In the genomic region with DNA sequence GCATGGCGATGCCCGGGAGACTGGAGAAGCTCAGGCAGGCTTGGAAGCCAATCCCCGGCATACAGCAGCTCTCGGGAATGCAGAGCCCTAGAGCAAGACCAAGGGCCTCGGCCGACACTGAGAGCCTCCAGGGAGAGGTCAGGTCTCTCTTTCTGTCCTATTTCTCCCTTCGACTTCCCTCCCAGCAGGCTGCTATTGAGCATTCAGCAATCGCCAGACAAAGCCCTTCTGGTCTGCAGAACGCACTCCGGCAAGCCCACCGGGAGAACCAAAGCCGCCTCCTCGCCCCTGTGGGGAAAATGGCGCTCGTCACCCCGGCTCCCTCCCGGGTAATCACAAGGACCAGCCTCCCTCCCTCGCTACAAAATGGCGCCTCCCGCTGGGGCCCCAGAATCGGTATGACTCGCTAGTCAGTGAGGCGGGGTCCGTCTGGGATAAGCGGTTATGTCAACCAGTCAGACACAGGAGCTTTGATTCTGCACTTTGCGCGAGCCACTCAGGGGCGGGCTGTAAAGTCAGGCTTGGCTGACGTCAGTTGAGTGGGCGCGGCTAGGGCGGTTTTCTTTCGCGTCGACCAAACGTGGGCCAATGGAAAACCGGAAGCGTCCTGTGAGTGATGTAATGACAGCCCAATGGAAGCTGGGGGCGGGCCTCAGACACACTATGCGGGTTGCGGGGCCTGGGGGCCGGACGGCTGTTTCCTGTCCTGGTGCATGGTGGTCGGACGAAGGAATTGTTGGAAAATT, we compare ENCODE assay signal across 8 cellular contexts. TPM values are rescaled to one million over a fixed set of nuclear protein-coding genes. Genes with fewer than 3 reads are reported as not detected.
DNase-seq lines count a peak whose midpoint lies in the region; ATAC-seq, FAIRE-seq and TF ChIP-seq lines count a peak whose summit lies in the region.

Gene ZNF143, plus strand, starts transcription at position 691 of the 746 bp plus-strand sequence. CDS start 10,297 bp downstream, outside the sequence.

- H4K8ac ChIP-seq in trophoblast cell (ENCODE audit: low read depth, low read length): peak within 1 kb of the TSS; percentile 89

- no peak within 1 kb of the TSS for H3K23ac ChIP-seq in trophoblast cell (ENCODE audit: low read length)

- in situ Hi-C loops in transverse colon (cut with MboI; ENCODE audit: low pct_ligation_motif_present in 1 of 4, low pct_unique_long_range_greater_than_20kb in 1 of 4, low sequenced_read_pairs in 3 of 4): no loop called here

- peak within 1 kb of the TSS; percentile 95 for H3K18ac ChIP-seq in trophoblast cell (ENCODE audit: low read length)

- peak; percentile 77 for DNase-seq in GM12891 (ENCODE audit: insufficient read length, low spot score)
- DNase-seq in NCI-H1436 treated with DMSO at 0.1 percent for 48 hours (lab: John Stamatoyannopoulos, UW): peak; percentile 99
- DNase-seq in T-cell: peak; percentile 98 to 100 (median 100)
- DNase-seq in cardiac septum (ENCODE audit: low spot score): peak; percentile 100
- DNase-seq in trophoblast cell: peak; percentile 100
- DNase-seq in transverse colon: peak; percentile 100

- H3K4me1 ChIP-seq in trophoblast cell (ENCODE audit: control insufficient read depth in 1 of 2, insufficient read depth in 2 of 2, low read length in 2 of 2) (peaks cover 4 to 8% of the 10 kb centered on the region in 2 experiments), transverse colon (peaks cover 11 to 20% (median 15%) of the 10 kb centered on the region in 4 donors)

- H2BK5ac ChIP-seq in trophoblast cell (ENCODE audit: low read depth, low read length, poor library complexity): peak within 1 kb of the TSS; percentile 95

- peak within 1 kb of the TSS; percentile 94 for H3K27ac ChIP-seq in adipose tissue (ENCODE audit: low read depth, low read length)
- H3K27ac ChIP-seq in trophoblast cell (ENCODE audit: low read depth, low read length): peak within 1 kb of the TSS; percentile 96
- peak within 1 kb of the TSS; percentile 98 to 100 (median 100) for H3K27ac ChIP-seq in transverse colon

- peaks cover 12% of the 10 kb centered on the region for H3K79me2 ChIP-seq in trophoblast cell (ENCODE audit: control insufficient read depth, insufficient read depth, low read length, poor library complexity)

- H4K12ac ChIP-seq in trophoblast cell (ENCODE audit: low read depth, low read length): peak within 1 kb of the TSS; percentile 60

- H3K27ac Mint-ChIP-seq in T-cell: peak within 1 kb of the TSS; percentile 99 to 100

- peak within 1 kb of the TSS; percentile 94 for H2AK5ac ChIP-seq in trophoblast cell (ENCODE audit: low read length)

- H3K4me1 Mint-ChIP-seq in T-cell: peaks cover 28 to 39% (median 28%) of the 10 kb centered on the region in 3 donors

- H2BK120ac ChIP-seq in trophoblast cell (ENCODE audit: insufficient read depth, low read length, poor library complexity): peak within 1 kb of the TSS; percentile 74

- ATAC-seq in HG02840 (IDR thresholded peaks at IDR 0.05; ENCODE audit: low FRiP score, unreplicated experiment) (peak; percentile 89), T-cell (replicated peaks in 1 of 4) (peak; percentile 89 to 92 (median 90))

- H3K36me3 Mint-ChIP-seq in T-cell: peaks cover 8% of the 10 kb centered on the region

- peak within 1 kb of the TSS; percentile 98 for H3K9ac ChIP-seq in trophoblast cell (ENCODE audit: low read length)

- 0% methylated on average over 45 of the region's 45 CpGs for WGBS in adipose tissue, 3 donors
- WGBS in trophoblast cell (ENCODE audit: extremely low coverage, insufficient coverage, insufficient read length): no CpG with 5 or more reads among the region's 45 CpGs
- 1% methylated on average over 45 of the region's 45 CpGs; no CpG with 5 or more reads in 1 of the 2 donors for WGBS in transverse colon (ENCODE audit: low coverage in 1 of 2), 2 donors

- peak within 1 kb of the TSS; percentile 97 for H4K91ac ChIP-seq in trophoblast cell (ENCODE audit: low read depth, low read length)

- CTCF ChIA-PET in T-cell (lab: Charles Lee): interaction anchor here in 1 of 2 donors (0.5 to 2.4 kb wide), 8 partner anchors 46 to 996 kb away, joined by 3 to 9 read pairs (median 3); no protein-coding TSS in a partner anchor

- no peaks in the 10 kb centered on the region for H3K27me3 Mint-ChIP-seq in T-cell

- peak within 1 kb of the TSS; percentile 55 for H3K4me2 ChIP-seq in trophoblast cell (ENCODE audit: low read length)

- peak within 1 kb of the TSS; percentile 92 for H3K14ac ChIP-seq in trophoblast cell (ENCODE audit: low read length)

- POLR2A ChIA-PET in T-cell (lab: Charles Lee): interaction anchor here (0.5 to 1.9 kb wide), 18 partner anchors 44 to 1447 kb away, joined by 3 to 6 read pairs (median 3); partner anchors contain the start of genes IPO7 (in 1 of the 2), TMEM9B (in 1 of the 2) and WEE1 (in 1 of the 2)

- no peak within 1 kb of the TSS for H2BK12ac ChIP-seq in trophoblast cell (ENCODE audit: low read length)

- no peaks in the 10 kb centered on the region for H3K9me3 Mint-ChIP-seq in T-cell

- intact Hi-C loops in cardiac septum (cut with DNase I): loop anchor here (2.0 to 5.0 kb wide), 3 partner anchors 146 to 196 kb away; partner anchors contain the start of genes DENND5A and TMEM41B
- intact Hi-C loops in transverse colon (cut with DNase I; ENCODE audit: low total_unique reads): loop anchor here (5.0 kb wide), 1 partner anchor 152 kb away; no protein-coding TSS in a partner anchor

- H3K4me3 ChIP-seq in trophoblast cell (ENCODE audit: low read depth, low read length) (peak within 1 kb of the TSS; percentile 85), transverse colon (peak within 1 kb of the TSS; percentile 52 to 98 (median 80))

- peak in 2 of 5 experiments; percentile 57 to 61 for TF ChIP-seq CTCF in transverse colon (IDR thresholded peaks at IDR 0.05)

- peaks cover 0 to 3% of the 10 kb centered on the region in 2 experiments for H3K36me3 ChIP-seq in trophoblast cell (ENCODE audit: control insufficient read depth in 1 of 2, insufficient read depth in 2 of 2, low read length in 2 of 2)
- H3K36me3 ChIP-seq in transverse colon: no peaks in the 10 kb centered on the region

- peaks cover 20% of the 10 kb centered on the region for H3K79me1 ChIP-seq in trophoblast cell (ENCODE audit: low read length)

- no peaks in the 10 kb centered on the region for H3K9me3 ChIP-seq in trophoblast cell (ENCODE audit: insufficient read depth, low read depth, low read length)
- no peaks in the 10 kb centered on the region for H3K9me3 ChIP-seq in transverse colon

- peak; percentile 84 for TF ChIP-seq POLR2A in GM12891 (IDR thresholded peaks at IDR 0.05; ENCODE audit: low read depth, low read length)
- TF ChIP-seq POLR2A in transverse colon (IDR thresholded peaks at IDR 0.05): peak; percentile 97

- H3K4me3 Mint-ChIP-seq in T-cell: peak within 1 kb of the TSS; percentile 88 to 98 (median 98)

- TF ChIP-seq EP300 in transverse colon (IDR thresholded peaks at IDR 0.05; ENCODE audit: low read depth): no peak

- H3K27me3 ChIP-seq in trophoblast cell (ENCODE audit: insufficient read depth, low read length) (no peaks in the 10 kb centered on the region), transverse colon (no peaks in the 10 kb centered on the region)

- H3K4ac ChIP-seq in trophoblast cell (ENCODE audit: low read depth, low read length): peak within 1 kb of the TSS; percentile 70

- peak within 1 kb of the TSS; percentile 24 for H2AFZ ChIP-seq in trophoblast cell (ENCODE audit: insufficient read depth, low read length, poor library complexity)

- FAIRE-seq in GM12891 (lab: Jason Lieb, UNC): peak; percentile 95

TF ChIP-seq in GM12891, 5 proteins besides CTCF, POLR2A, EP300 and RAD21:
- TF ChIP-seq SPI1 (IDR thresholded peaks at IDR 0.05; ENCODE audit: low read depth, low read length): no peak
- no peak for TF ChIP-seq PAX5 (IDR thresholded peaks at IDR 0.05; ENCODE audit: insufficient read depth, low read length, severe bottlenecking)
- peak; percentile 91 for TF ChIP-seq TAF1 (IDR thresholded peaks at IDR 0.05; ENCODE audit: low read depth, low read length)
- peak; percentile 90 for TF ChIP-seq POLR2AphosphoS5 (IDR thresholded peaks at IDR 0.05; ENCODE audit: low read depth, low read length)
- peak; percentile 73 for TF ChIP-seq POU2F2 (IDR thresholded peaks at IDR 0.05; ENCODE audit: low read depth, low read length)

RNA-seq across cellular contexts. Expression of gene ZNF143, which starts in this region (rescaled TPM):
- polyA plus RNA-seq in GM12891 (2012; ENCODE audit: low read depth, missing spikeins): 12.3 TPM
- total RNA-seq in T-cell (10 to 100 TPM; 30.1 to 51.2 (median 46.3) TPM), cardiac septum (22.6 TPM), transverse colon (10 to 100 TPM in 2 of 4 donors, 1 to 10 TPM in 2; 6.6 to 21.8 (median 14.3) TPM)
- 10 to 100 TPM; 10.4 to 16.4 (median 11.3) TPM for polyA plus RNA-seq in adipose tissue
- polyA plus RNA-seq in trophoblast cell (2013): 36.0 and 37.8 TPM in 2 replicates

Comparison
In these comparisons a context has a peak if more than half of its experiments do, and no peak if none do; other contexts are left out.
1. Peak in every context shown above with its lines: DNase-seq, ATAC-seq, H3K4me3 ChIP-seq and H3K27ac ChIP-seq.